In genomic region chr17:55731586-55732250, GRCh38 we compare ENCODE assay signal across 11 cellular contexts. TPM values are rescaled to one million over a fixed set of nuclear protein-coding genes. Genes with fewer than 3 reads are reported as not detected.
DNase-seq lines count a peak whose midpoint lies in the region; ATAC-seq, FAIRE-seq and TF ChIP-seq lines count a peak whose summit lies in the region.
"Had no signal": no experiment of that assay in that cellular context is flagged by ENCODE, and none has a peak within 500 bp of the region (broad histone marks: within the 10 kb centered on the region; RNA-seq: fewer than 3 reads in every experiment).

No MANE protein-coding gene starts in this region.

- no peaks in the 10 kb centered on the region for H3K9me3 ChIP-seq in left ventricle myocardium inferior (replicated peaks)
- no peaks in the 10 kb centered on the region for H3K9me3 ChIP-seq in pancreas

- CTCF ChIA-PET in T-cell (lab: Charles Lee), result no interaction called here

- WGBS in pancreas, 2 donors, result 39 to 48% methylated on average over 10 of the region's 10 CpGs

- POLR2A ChIA-PET in T-cell (lab: Charles Lee), result no interaction called here

- no peaks in the 10 kb centered on the region for H3K4me1 Mint-ChIP-seq in T-cell
- H3K4me1 Mint-ChIP-seq in activated T-helper 1 cell treated with anti-CD3 and anti-CD28 coated beads, Interleukin-12 subunit alpha, Interleukin-12 subunit beta, Interleukin-2, Interleukin-4 antibody, amounts not matched to agents 30 ng/mL and 10 ng/mL and 1 ng/mL, durations not matched to agents 14 hours and 24 hours and 36 hours (ENCODE audit: low read depth), result peaks cover 21% of the 10 kb centered on the region

- H3K4me1 ChIP-seq in left ventricle myocardium inferior, result peaks cover 74% of the 10 kb centered on the region
- H3K4me1 ChIP-seq in pancreas, result no peaks in the 10 kb centered on the region

- intact Hi-C loops in left ventricle myocardium inferior (cut with micrococcal nuclease) (no loop called here), pancreas (cut with DNase I) (no loop called here)
- intact Hi-C loops in activated T-helper 1 cell treated with anti-CD3 and anti-CD28 coated beads, Interleukin-12 subunit alpha, Interleukin-12 subunit beta, Interleukin-2, Interleukin-4 antibody, amounts not matched to agents 30 ng/mL and 10 ng/mL and 1 ng/mL, durations not matched to agents 14 hours and 24 hours and 36 hours (cut with micrococcal nuclease), result no loop called here

- DNase-seq in AG08396 (ENCODE audit: low spot score), result peak; percentile 33
- DNase-seq in amniotic epithelial cell (ENCODE audit: low read depth), result peak; percentile 10
- peak; percentile 81 for DNase-seq in left ventricle myocardium inferior
- no peak for DNase-seq in pancreas
- DNase-seq in T-cell, result no peak
- no peak for DNase-seq in NCI-H2171 (lab: John Stamatoyannopoulos, UW)
- DNase-seq in activated T-helper 1 cell treated with anti-CD3 and anti-CD28 coated beads, Interleukin-12 subunit alpha, Interleukin-12 subunit beta, Interleukin-2, Interleukin-4 antibody, amounts not matched to agents 30 ng/mL and 10 ng/mL and 1 ng/mL, durations not matched to agents 14 hours and 24 hours and 36 hours (ENCODE audit: low spot score), result no peak
- no peak for DNase-seq in RCC 7860 (ENCODE audit: low spot score)
- DNase-seq: AML-193; effector memory CD4-positive, alpha-beta T cell had no signal

- H3K27me3 ChIP-seq in left ventricle myocardium inferior (ENCODE audit: low read depth) (no peaks in the 10 kb centered on the region), pancreas (no peaks in the 10 kb centered on the region)

- FAIRE-seq in pancreas (lab: Jason Lieb, UNC), result no peak
- no peak for FAIRE-seq in RCC 7860 (lab: Jason Lieb, UNC)

- H3K4me3 Mint-ChIP-seq in T-cell, result no peak overlapping the region
- no peak overlapping the region for H3K4me3 Mint-ChIP-seq in activated T-helper 1 cell treated with anti-CD3 and anti-CD28 coated beads, Interleukin-12 subunit alpha, Interleukin-12 subunit beta, Interleukin-2, Interleukin-4 antibody, amounts not matched to agents 30 ng/mL and 10 ng/mL and 1 ng/mL, durations not matched to agents 14 hours and 24 hours and 36 hours

- peaks cover 26 to 35% of the 10 kb centered on the region in 2 donors for H3K27me3 Mint-ChIP-seq in T-cell
- peaks cover 24% of the 10 kb centered on the region for H3K27me3 Mint-ChIP-seq in activated T-helper 1 cell treated with anti-CD3 and anti-CD28 coated beads, Interleukin-12 subunit alpha, Interleukin-12 subunit beta, Interleukin-2, Interleukin-4 antibody, amounts not matched to agents 30 ng/mL and 10 ng/mL and 1 ng/mL, durations not matched to agents 14 hours and 24 hours and 36 hours (ENCODE audit: insufficient read depth)

- peak overlapping the region; percentile 60 for H3K4me3 ChIP-seq in left ventricle myocardium inferior
- no peak overlapping the region for H3K4me3 ChIP-seq in pancreas

- H3K27ac Mint-ChIP-seq in T-cell, result no peak overlapping the region
- H3K27ac Mint-ChIP-seq in activated T-helper 1 cell treated with anti-CD3 and anti-CD28 coated beads, Interleukin-12 subunit alpha, Interleukin-12 subunit beta, Interleukin-2, Interleukin-4 antibody, amounts not matched to agents 30 ng/mL and 10 ng/mL and 1 ng/mL, durations not matched to agents 14 hours and 24 hours and 36 hours, result no peak overlapping the region

- H3K27ac ChIP-seq in left ventricle myocardium inferior (replicated peaks), result peak overlapping the region; percentile 93
- peak overlapping the region in 2 of 4 donors; percentile 3 to 22 for H3K27ac ChIP-seq in pancreas

- TF ChIP-seq CTCF in left ventricle myocardium inferior (IDR thresholded peaks at IDR 0.05; ENCODE audit: borderline replicate concordance) (no peak), pancreas (IDR thresholded peaks at IDR 0.05) (no peak)

- no peaks in the 10 kb centered on the region for H3K9me3 Mint-ChIP-seq in T-cell
- no peaks in the 10 kb centered on the region for H3K9me3 Mint-ChIP-seq in activated T-helper 1 cell treated with anti-CD3 and anti-CD28 coated beads, Interleukin-12 subunit alpha, Interleukin-12 subunit beta, Interleukin-2, Interleukin-4 antibody, amounts not matched to agents 30 ng/mL and 10 ng/mL and 1 ng/mL, durations not matched to agents 14 hours and 24 hours and 36 hours

- H3K36me3 Mint-ChIP-seq in T-cell, result no peaks in the 10 kb centered on the region
- H3K36me3 Mint-ChIP-seq in activated T-helper 1 cell treated with anti-CD3 and anti-CD28 coated beads, Interleukin-12 subunit alpha, Interleukin-12 subunit beta, Interleukin-2, Interleukin-4 antibody, amounts not matched to agents 30 ng/mL and 10 ng/mL and 1 ng/mL, durations not matched to agents 14 hours and 24 hours and 36 hours (ENCODE audit: low read depth), result no peaks in the 10 kb centered on the region

- H3K36me3 ChIP-seq in left ventricle myocardium inferior, result no peaks in the 10 kb centered on the region
- H3K36me3 ChIP-seq in pancreas, result no peaks in the 10 kb centered on the region

- ATAC-seq in pancreas (peak in 3 of 4 donors; percentile 52 to 70 (median 67)), T-cell (replicated peaks in 1 of 4) (no peak)
- ATAC-seq: activated CD4-positive, CD25-positive, alpha-beta regulatory T cell treated with anti-CD3 and anti-CD28 coated beads, Interleukin-2, amount 50 U/mL, for 24 hours had no signal

RNA-seq across cellular contexts. Expression of gene TMEM100, which starts 9.1 kb away (rescaled TPM):
- total RNA-seq in left ventricle myocardium inferior (13.9 TPM), pancreas (1 to 10 TPM in 3 of 6 donors, under 1 TPM in 3; 0.39 to 4.0 (median 1.2) TPM), T-cell (under 1 TPM in 1 of 5 donors, not detected in 4; 0.35 TPM)
- polyA plus RNA-seq in pancreas, result 1 to 10 TPM; 2.2 to 4.1 TPM
- total RNA-seq in activated T-helper 1 cell treated with anti-CD3 and anti-CD28 coated beads, Interleukin-12 subunit alpha, Interleukin-12 subunit beta, Interleukin-2, Interleukin-4 antibody, amounts not matched to agents 30 ng/mL and 10 ng/mL and 1 ng/mL, durations not matched to agents 14 hours and 24 hours and 36 hours, result not detected in 2 replicates

RNA-seq across cellular contexts. Expression of gene PCTP, which starts 19.1 kb away (rescaled TPM):
- total RNA-seq in left ventricle myocardium inferior, result 19.6 TPM
- total RNA-seq in pancreas, result 1 to 10 TPM; 3.9 to 9.3 (median 6.3) TPM
- polyA plus RNA-seq in pancreas, result 1 to 10 TPM; 6.3 to 8.5 TPM
- 1 to 10 TPM; 2.8 to 3.6 (median 3.3) TPM for total RNA-seq in T-cell
- total RNA-seq in activated T-helper 1 cell treated with anti-CD3 and anti-CD28 coated beads, Interleukin-12 subunit alpha, Interleukin-12 subunit beta, Interleukin-2, Interleukin-4 antibody, amounts not matched to agents 30 ng/mL and 10 ng/mL and 1 ng/mL, durations not matched to agents 14 hours and 24 hours and 36 hours, result 7.7 and 8.4 TPM in 2 replicates

Comparison
In these comparisons a context has a peak if more than half of its experiments do, and no peak if none do; other contexts are left out.
1. DNase-seq: peak in AG08396 (single experiment), amniotic epithelial cell (single experiment) and left ventricle myocardium inferior (single experiment); none in pancreas (0 of 6), T-cell (0 of 34), NCI-H2171 (single experiment), activated T-helper 1 cell treated with anti-CD3 and anti-CD28 coated beads, Interleukin-12 subunit alpha, Interleukin-12 subunit beta, Interleukin-2, Interleukin-4 antibody, amounts not matched to agents 30 ng/mL and 10 ng/mL and 1 ng/mL, durations not matched to agents 14 hours and 24 hours and 36 hours (single experiment) and RCC 7860 (single experiment).
2. ATAC-seq: peak in pancreas (3 of 4); none in T-cell (0 of 4).